28 cellular contexts compared by ENCODE assay signal in genomic region chr10:59624951-59625350, GRCh38.
"Had no signal": no experiment of that assay in that cellular context is flagged by ENCODE, and none has a peak within 500 bp of the region (broad histone marks: within the 10 kb centered on the region; RNA-seq: fewer than 3 reads in every experiment).

No MANE protein-coding gene starts in this region.

- FAIRE-seq: urothelium cell line had no signal

- H3K36me3 ChIP-seq: stomach, suprapubic skin, thoracic aorta, thyroid gland, tibial artery, tibial nerve, transverse colon, upper lobe of left lung, upper lobe of right lung, uterus, vagina had no signal

- ATAC-seq: stimulated activated effector memory CD8-positive, alpha-beta T cell treated with anti-CD3 and anti-CD28 coated beads, Interleukin-12 subunit alpha, Interleukin-12 subunit beta, amount 100 ng/mL, for 72 hours; stimulated activated memory B cell treated with anti-CD40 and anti-IgM and Interleukin-4, amounts not matched to agents 10 μg/mL and 1 μg/mL and 100 μg/mL, for 72 hours; stimulated activated naive B cell treated with anti-CD40 and anti-IgM and Interleukin-4, amounts not matched to agents 10 μg/mL and 1 μg/mL and 100 μg/mL, for 72 hours; stimulated activated naive CD8-positive, alpha-beta T cell treated with anti-CD3 and anti-CD28 coated beads, Interleukin-15, amount 100 ng/mL, for 72 hours; stimulated activated naive CD8-positive, alpha-beta T cell treated with anti-CD3 and anti-CD28 coated beads, Interleukin-15, Interleukin-2, amounts not matched to agents 100 U/mL and 50 U/mL, for 24 hours; upper lobe of right lung had no signal

- H3K36me3 Mint-ChIP-seq: stimulated activated effector memory CD8-positive, alpha-beta T cell treated with anti-CD3 and anti-CD28 coated beads, Interleukin-12 subunit alpha, Interleukin-12 subunit beta, amount 100 ng/mL, for 72 hours; stimulated activated memory B cell treated with anti-CD40 and anti-IgM and Interleukin-4, amounts not matched to agents 10 μg/mL and 1 μg/mL and 100 μg/mL, for 72 hours; stimulated activated naive B cell treated with anti-CD40 and anti-IgM and Interleukin-4, amounts not matched to agents 10 μg/mL and 1 μg/mL and 100 μg/mL, for 72 hours; type B pancreatic cell had no signal

- H3K27me3 Mint-ChIP-seq: stimulated activated memory B cell treated with anti-CD40 and anti-IgM and Interleukin-4, amounts not matched to agents 10 μg/mL and 1 μg/mL and 100 μg/mL, for 72 hours; stimulated activated naive B cell treated with anti-CD40 and anti-IgM and Interleukin-4, amounts not matched to agents 10 μg/mL and 1 μg/mL and 100 μg/mL, for 72 hours; stimulated activated naive CD8-positive, alpha-beta T cell treated with anti-CD3 and anti-CD28 coated beads, Interleukin-15, amount 100 ng/mL, for 72 hours; stimulated activated naive CD8-positive, alpha-beta T cell treated with anti-CD3 and anti-CD28 coated beads, Interleukin-15, Interleukin-2, amounts not matched to agents 100 ng/mL and 50 ng/mL, for 24 hours had no signal

- H3K4me3 ChIP-seq: stomach, suprapubic skin, testis, thoracic aorta, thyroid gland, tibial artery, tibial nerve, transverse colon, upper lobe of left lung, upper lobe of right lung, uterus, vagina had no signal

- DNase-seq: stimulated activated CD4-positive, alpha-beta T cell treated with anti-CD3 and anti-CD28 coated beads, Interleukin-2, amount 100 ng/mL, for 48 hours; stimulated activated CD4-positive, alpha-beta T cell treated with anti-CD3 and anti-CD28 coated beads, Interleukin-4, amount 100 ng/mL, for 1 hour; stimulated activated CD4-positive, alpha-beta T cell treated with anti-CD3 and anti-CD28 coated beads, Interleukin-4, amount 100 ng/mL, for 24 hours; stimulated activated CD4-positive, alpha-beta T cell treated with anti-CD3 and anti-CD28 coated beads, Interleukin-4, amount 100 ng/mL, for 4 hours; stimulated activated CD8-positive, alpha-beta memory T cell treated with anti-CD3 and anti-CD28 coated beads, Interleukin-4, amount 100 ng/mL, for 48 hours; stimulated activated naive B cell treated with anti-CD40 and anti-IgM and Interleukin-4, amounts not matched to agents 10 μg/mL and 1 μg/mL and 100 μg/mL, for 72 hours; stimulated activated naive CD4-positive, alpha-beta T cell; stimulated activated naive CD4-positive, alpha-beta T cell treated with Interleukin-2 at 50 U/mL for 16 hours; stimulated activated naive CD8-positive, alpha-beta T cell treated with anti-CD3 and anti-CD28 coated beads, Interleukin-15, amount 100 ng/mL, for 72 hours; stimulated activated naive CD8-positive, alpha-beta T cell treated with anti-CD3 and anti-CD28 coated beads, Interleukin-15, Interleukin-2, amounts not matched to agents 100 U/mL and 50 U/mL, for 24 hours; stomach; substantia nigra; testis; thyroid gland; tibial artery; transverse colon; upper lobe of left lung; upper lobe of right lung had no signal

- H3K27ac ChIP-seq: suprapubic skin, testis, thoracic aorta, thyroid gland, tibial artery, tibial nerve, upper lobe of left lung, upper lobe of right lung, vagina had no signal

- H3K9me3 ChIP-seq: stomach, suprapubic skin, testis, thoracic aorta, thyroid gland, tibial artery, tibial nerve, transverse colon, upper lobe of left lung, upper lobe of right lung, uterus, vagina had no signal

- H3K4me3 Mint-ChIP-seq: stimulated activated effector memory CD8-positive, alpha-beta T cell treated with anti-CD3 and anti-CD28 coated beads, Interleukin-12 subunit alpha, Interleukin-12 subunit beta, amount 100 ng/mL, for 72 hours; stimulated activated memory B cell treated with anti-CD40 and anti-IgM and Interleukin-4, amounts not matched to agents 10 μg/mL and 1 μg/mL and 100 μg/mL, for 72 hours; stimulated activated naive B cell treated with anti-CD40 and anti-IgM and Interleukin-4, amounts not matched to agents 10 μg/mL and 1 μg/mL and 100 μg/mL, for 72 hours; stimulated activated naive CD8-positive, alpha-beta T cell treated with anti-CD3 and anti-CD28 coated beads, Interleukin-15, amount 100 ng/mL, for 72 hours; stimulated activated naive CD8-positive, alpha-beta T cell treated with anti-CD3 and anti-CD28 coated beads, Interleukin-15, Interleukin-2, amounts not matched to agents 100 ng/mL and 50 ng/mL, for 24 hours; type B pancreatic cell had no signal

- H3K4me1 ChIP-seq: testis, tibial artery, upper lobe of left lung, upper lobe of right lung, uterus, vagina had no signal

- H3K27ac Mint-ChIP-seq: stimulated activated effector memory CD8-positive, alpha-beta T cell treated with anti-CD3 and anti-CD28 coated beads, Interleukin-12 subunit alpha, Interleukin-12 subunit beta, amount 100 ng/mL, for 72 hours; stimulated activated memory B cell treated with anti-CD40 and anti-IgM and Interleukin-4, amounts not matched to agents 10 μg/mL and 1 μg/mL and 100 μg/mL, for 72 hours; stimulated activated naive B cell treated with anti-CD40 and anti-IgM and Interleukin-4, amounts not matched to agents 10 μg/mL and 1 μg/mL and 100 μg/mL, for 72 hours; stimulated activated naive CD8-positive, alpha-beta T cell treated with anti-CD3 and anti-CD28 coated beads, Interleukin-15, amount 100 ng/mL, for 72 hours; stimulated activated naive CD8-positive, alpha-beta T cell treated with anti-CD3 and anti-CD28 coated beads, Interleukin-15, Interleukin-2, amounts not matched to agents 100 ng/mL and 50 ng/mL, for 24 hours; type B pancreatic cell had no signal

- H3K27me3 ChIP-seq: stomach, suprapubic skin, testis, thyroid gland, tibial artery, tibial nerve, transverse colon, upper lobe of left lung, upper lobe of right lung, uterus, vagina had no signal

- H3K9me3 Mint-ChIP-seq: stimulated activated effector memory CD8-positive, alpha-beta T cell treated with anti-CD3 and anti-CD28 coated beads, Interleukin-12 subunit alpha, Interleukin-12 subunit beta, amount 100 ng/mL, for 72 hours; stimulated activated memory B cell treated with anti-CD40 and anti-IgM and Interleukin-4, amounts not matched to agents 10 μg/mL and 1 μg/mL and 100 μg/mL, for 72 hours; stimulated activated naive B cell treated with anti-CD40 and anti-IgM and Interleukin-4, amounts not matched to agents 10 μg/mL and 1 μg/mL and 100 μg/mL, for 72 hours; stimulated activated naive CD8-positive, alpha-beta T cell treated with anti-CD3 and anti-CD28 coated beads, Interleukin-15, amount 100 ng/mL, for 72 hours; stimulated activated naive CD8-positive, alpha-beta T cell treated with anti-CD3 and anti-CD28 coated beads, Interleukin-15, Interleukin-2, amounts not matched to agents 100 ng/mL and 50 ng/mL, for 24 hours; type B pancreatic cell had no signal
